ENCODE assay signal across 23 cellular contexts in genomic region chr10:6589287-6590094, GRCh38. TPM values are rescaled to one million over a fixed set of nuclear protein-coding genes. Genes with fewer than 3 reads are reported as not detected.
DNase-seq lines count a peak whose midpoint lies in the region; ATAC-seq and TF ChIP-seq lines count a peak whose summit lies in the region.
"Had no signal": no experiment of that assay in that cellular context is flagged by ENCODE, and none has a peak within 500 bp of the region (broad histone marks: within the 10 kb centered on the region; RNA-seq: fewer than 3 reads in every experiment).

No MANE protein-coding gene starts in this region.

- peak overlapping the region; percentile 83 for H3K27ac ChIP-seq in CD4-positive, CD25-positive, alpha-beta regulatory T cell (ENCODE audit: insufficient read depth, low read length, poor library complexity, severe bottlenecking)
- H3K27ac ChIP-seq in lower lobe of right lung, result no peak overlapping the region
- H3K27ac ChIP-seq: hepatocyte, HL-60, neutrophil, testis had no signal

- DNase-seq in activated CD4-positive, alpha-beta T cell treated with anti-CD3 and anti-CD28 coated beads for 36 hours, result no peak
- no peak for DNase-seq in activated CD4-positive, alpha-beta T cell treated with anti-CD3 and anti-CD28 coated beads for 4 hours
- no peak for DNase-seq in CD4-positive, CD25-positive, alpha-beta regulatory T cell
- no peak for DNase-seq in activated T-helper 1 cell treated with anti-CD3 and anti-CD28 coated beads, Interleukin-12 subunit alpha, Interleukin-12 subunit beta, Interleukin-2, Interleukin-4 antibody, amounts not matched to agents 30 ng/mL and 10 ng/mL and 1 ng/mL, durations not matched to agents 14 hours and 24 hours and 36 hours (ENCODE audit: low spot score)
- DNase-seq in lower lobe of right lung (no peak), NCI-H1436 (lab: John Stamatoyannopoulos, UW) (no peak), NCI-H1436 treated with DMSO at 0.1 percent for 48 hours (lab: John Stamatoyannopoulos, UW) (no peak)
- no peak for DNase-seq in stimulated activated naive B cell treated with anti-CD40 and anti-IgM and Interleukin-4, amounts not matched to agents 10 μg/mL and 1 μg/mL and 100 μg/mL, for 72 hours
- DNase-seq: activated CD4-positive, CD25-positive, alpha-beta regulatory T cell treated with anti-CD3 and anti-CD28 coated beads, Interleukin-2, amount 50 U/mL, for 72 hours; DMS153; GOT3; mesenchymal stem cell; NCI-H1417 treated with DMSO at 0.1 percent for 48 hours; NCI-H345; SHP77 treated with DMSO at 0.1 percent for 48 hours; stimulated activated CD4-positive, alpha-beta T cell treated with anti-CD3 and anti-CD28 coated beads, Interleukin-4, amount 100 ng/mL, for 24 hours; testis had no signal

- H3K9me3 Mint-ChIP-seq in activated CD4-positive, alpha-beta T cell treated with anti-CD3 and anti-CD28 coated beads for 36 hours (ENCODE audit: low read depth), result no peaks in the 10 kb centered on the region
- no peaks in the 10 kb centered on the region for H3K9me3 Mint-ChIP-seq in CD4-positive, CD25-positive, alpha-beta regulatory T cell
- H3K9me3 Mint-ChIP-seq in activated T-helper 1 cell treated with anti-CD3 and anti-CD28 coated beads, Interleukin-12 subunit alpha, Interleukin-12 subunit beta, Interleukin-2, Interleukin-4 antibody, amounts not matched to agents 30 ng/mL and 10 ng/mL and 1 ng/mL, durations not matched to agents 14 hours and 24 hours and 36 hours, result no peaks in the 10 kb centered on the region
- H3K9me3 Mint-ChIP-seq in stimulated activated naive B cell treated with anti-CD40 and anti-IgM and Interleukin-4, amounts not matched to agents 10 μg/mL and 1 μg/mL and 100 μg/mL, for 72 hours, result no peaks in the 10 kb centered on the region
- H3K9me3 Mint-ChIP-seq: stimulated activated memory B cell treated with anti-CD40 and anti-IgM and Interleukin-4, amounts not matched to agents 10 μg/mL and 1 μg/mL and 100 μg/mL, for 72 hours had no signal

- peaks cover 93% of the 10 kb centered on the region for H3K4me1 Mint-ChIP-seq in activated CD4-positive, alpha-beta T cell treated with anti-CD3 and anti-CD28 coated beads for 36 hours
- H3K4me1 Mint-ChIP-seq in CD4-positive, CD25-positive, alpha-beta regulatory T cell, result peaks cover 41 to 93% (median 71%) of the 10 kb centered on the region in 4 donors
- H3K4me1 Mint-ChIP-seq in activated T-helper 1 cell treated with anti-CD3 and anti-CD28 coated beads, Interleukin-12 subunit alpha, Interleukin-12 subunit beta, Interleukin-2, Interleukin-4 antibody, amounts not matched to agents 30 ng/mL and 10 ng/mL and 1 ng/mL, durations not matched to agents 14 hours and 24 hours and 36 hours (ENCODE audit: low read depth), result peaks cover 99% of the 10 kb centered on the region
- peaks cover 0 to 1% of the 10 kb centered on the region in 2 donors for H3K4me1 Mint-ChIP-seq in stimulated activated naive B cell treated with anti-CD40 and anti-IgM and Interleukin-4, amounts not matched to agents 10 μg/mL and 1 μg/mL and 100 μg/mL, for 72 hours
- H3K4me1 Mint-ChIP-seq: stimulated activated memory B cell treated with anti-CD40 and anti-IgM and Interleukin-4, amounts not matched to agents 10 μg/mL and 1 μg/mL and 100 μg/mL, for 72 hours had no signal

- H3K27me3 ChIP-seq in CD4-positive, CD25-positive, alpha-beta regulatory T cell (ENCODE audit: control insufficient read depth, insufficient read depth, low read length), result no peaks in the 10 kb centered on the region
- no peaks in the 10 kb centered on the region for H3K27me3 ChIP-seq in lower lobe of right lung (ENCODE audit: low read depth)
- H3K27me3 ChIP-seq: hepatocyte, neutrophil, testis had no signal

- POLR2A ChIA-PET in activated CD4-positive, alpha-beta T cell treated with anti-CD3 and anti-CD28 coated beads for 36 hours (lab: Charles Lee), result interaction anchor here (0.7 to 1.2 kb wide), 2 partner anchors 18 to 212 kb away, joined by 3 to 4 read pairs; no protein-coding TSS in a partner anchor

- H3K27me3 Mint-ChIP-seq in activated CD4-positive, alpha-beta T cell treated with anti-CD3 and anti-CD28 coated beads for 36 hours, result no peaks in the 10 kb centered on the region
- H3K27me3 Mint-ChIP-seq in CD4-positive, CD25-positive, alpha-beta regulatory T cell, result no peaks in the 10 kb centered on the region
- H3K27me3 Mint-ChIP-seq in activated T-helper 1 cell treated with anti-CD3 and anti-CD28 coated beads, Interleukin-12 subunit alpha, Interleukin-12 subunit beta, Interleukin-2, Interleukin-4 antibody, amounts not matched to agents 30 ng/mL and 10 ng/mL and 1 ng/mL, durations not matched to agents 14 hours and 24 hours and 36 hours (ENCODE audit: insufficient read depth), result no peaks in the 10 kb centered on the region
- H3K27me3 Mint-ChIP-seq in stimulated activated naive B cell treated with anti-CD40 and anti-IgM and Interleukin-4, amounts not matched to agents 10 μg/mL and 1 μg/mL and 100 μg/mL, for 72 hours, result no peaks in the 10 kb centered on the region

- peak overlapping the region; percentile 99 for H3K4me3 ChIP-seq in CD4-positive, CD25-positive, alpha-beta regulatory T cell (ENCODE audit: low read depth, low read length)
- H3K4me3 ChIP-seq in lower lobe of right lung, result no peak overlapping the region
- H3K4me3 ChIP-seq: hepatocyte, testis had no signal

- peaks cover 91% of the 10 kb centered on the region for H3K4me1 ChIP-seq in CD4-positive, CD25-positive, alpha-beta regulatory T cell (ENCODE audit: control insufficient read depth, insufficient read depth, low read length, poor library complexity, severe bottlenecking)
- peaks cover 4% of the 10 kb centered on the region for H3K4me1 ChIP-seq in lower lobe of right lung
- H3K4me1 ChIP-seq: testis had no signal

- CTCF ChIA-PET in activated CD4-positive, alpha-beta T cell treated with anti-CD3 and anti-CD28 coated beads for 36 hours (lab: Charles Lee), result interaction anchor here (1.0 to 1.7 kb wide), 3 partner anchors 9 to 179 kb away, joined by 3 to 4 read pairs (median 3); no protein-coding TSS in a partner anchor

- ATAC-seq in activated CD4-positive, alpha-beta T cell treated with anti-CD3 and anti-CD28 coated beads for 36 hours, result no peak
- ATAC-seq in CD4-positive, CD25-positive, alpha-beta regulatory T cell (ENCODE audit: low read depth in 2 of 2), result no peak
- ATAC-seq in lower lobe of right lung, result peak; percentile 57
- ATAC-seq in stimulated activated naive B cell treated with anti-CD40 and anti-IgM and Interleukin-4, amounts not matched to agents 10 μg/mL and 1 μg/mL and 100 μg/mL, for 72 hours (replicated peaks), result no peak
- ATAC-seq: Panc1; sciatic nerve; stimulated activated memory B cell treated with anti-CD40 and anti-IgM and Interleukin-4, amounts not matched to agents 10 μg/mL and 1 μg/mL and 100 μg/mL, for 72 hours had no signal

- no peaks in the 10 kb centered on the region for H3K9me3 ChIP-seq in CD4-positive, CD25-positive, alpha-beta regulatory T cell (ENCODE audit: control insufficient read depth in 2 of 2, low read length in 2 of 2)
- H3K9me3 ChIP-seq in lower lobe of right lung, result no peaks in the 10 kb centered on the region
- H3K9me3 ChIP-seq: neutrophil, testis had no signal

- H3K36me3 ChIP-seq in CD4-positive, CD25-positive, alpha-beta regulatory T cell (ENCODE audit: control insufficient read depth, insufficient read depth, low read length), result peaks cover 27% of the 10 kb centered on the region
- no peaks in the 10 kb centered on the region for H3K36me3 ChIP-seq in lower lobe of right lung
- H3K36me3 ChIP-seq: neutrophil had no signal

- no peak for TF ChIP-seq CTCF in lower lobe of right lung (IDR thresholded peaks at IDR 0.05)

- peaks cover 59% of the 10 kb centered on the region for H3K36me3 Mint-ChIP-seq in activated CD4-positive, alpha-beta T cell treated with anti-CD3 and anti-CD28 coated beads for 36 hours (ENCODE audit: low read depth)
- peaks cover 65% of the 10 kb centered on the region for H3K36me3 Mint-ChIP-seq in CD4-positive, CD25-positive, alpha-beta regulatory T cell
- peaks cover 64% of the 10 kb centered on the region for H3K36me3 Mint-ChIP-seq in activated T-helper 1 cell treated with anti-CD3 and anti-CD28 coated beads, Interleukin-12 subunit alpha, Interleukin-12 subunit beta, Interleukin-2, Interleukin-4 antibody, amounts not matched to agents 30 ng/mL and 10 ng/mL and 1 ng/mL, durations not matched to agents 14 hours and 24 hours and 36 hours (ENCODE audit: low read depth)
- peaks cover 0 to 9% of the 10 kb centered on the region in 2 donors for H3K36me3 Mint-ChIP-seq in stimulated activated naive B cell treated with anti-CD40 and anti-IgM and Interleukin-4, amounts not matched to agents 10 μg/mL and 1 μg/mL and 100 μg/mL, for 72 hours
- H3K36me3 Mint-ChIP-seq: stimulated activated memory B cell treated with anti-CD40 and anti-IgM and Interleukin-4, amounts not matched to agents 10 μg/mL and 1 μg/mL and 100 μg/mL, for 72 hours had no signal

- H3K27ac Mint-ChIP-seq in activated CD4-positive, alpha-beta T cell treated with anti-CD3 and anti-CD28 coated beads for 36 hours, result peak overlapping the region; percentile 37
- peak overlapping the region; percentile 92 to 99 (median 92) for H3K27ac Mint-ChIP-seq in CD4-positive, CD25-positive, alpha-beta regulatory T cell
- peak overlapping the region; percentile 40 for H3K27ac Mint-ChIP-seq in activated T-helper 1 cell treated with anti-CD3 and anti-CD28 coated beads, Interleukin-12 subunit alpha, Interleukin-12 subunit beta, Interleukin-2, Interleukin-4 antibody, amounts not matched to agents 30 ng/mL and 10 ng/mL and 1 ng/mL, durations not matched to agents 14 hours and 24 hours and 36 hours
- H3K27ac Mint-ChIP-seq in stimulated activated naive B cell treated with anti-CD40 and anti-IgM and Interleukin-4, amounts not matched to agents 10 μg/mL and 1 μg/mL and 100 μg/mL, for 72 hours, result no peak overlapping the region
- H3K27ac Mint-ChIP-seq: stimulated activated memory B cell treated with anti-CD40 and anti-IgM and Interleukin-4, amounts not matched to agents 10 μg/mL and 1 μg/mL and 100 μg/mL, for 72 hours had no signal

- H3K4me3 Mint-ChIP-seq in activated CD4-positive, alpha-beta T cell treated with anti-CD3 and anti-CD28 coated beads for 36 hours, result no peak overlapping the region
- H3K4me3 Mint-ChIP-seq in CD4-positive, CD25-positive, alpha-beta regulatory T cell, result peak overlapping the region in 3 of 4 donors; percentile 43 to 85 (median 73)
- peak overlapping the region; percentile 58 for H3K4me3 Mint-ChIP-seq in activated T-helper 1 cell treated with anti-CD3 and anti-CD28 coated beads, Interleukin-12 subunit alpha, Interleukin-12 subunit beta, Interleukin-2, Interleukin-4 antibody, amounts not matched to agents 30 ng/mL and 10 ng/mL and 1 ng/mL, durations not matched to agents 14 hours and 24 hours and 36 hours
- H3K4me3 Mint-ChIP-seq in stimulated activated naive B cell treated with anti-CD40 and anti-IgM and Interleukin-4, amounts not matched to agents 10 μg/mL and 1 μg/mL and 100 μg/mL, for 72 hours, result no peak overlapping the region
- H3K4me3 Mint-ChIP-seq: stimulated activated memory B cell treated with anti-CD40 and anti-IgM and Interleukin-4, amounts not matched to agents 10 μg/mL and 1 μg/mL and 100 μg/mL, for 72 hours had no signal

- intact Hi-C loops in activated CD4-positive, alpha-beta T cell treated with anti-CD3 and anti-CD28 coated beads for 36 hours (cut with DNase I, micrococcal nuclease), result loop anchor here (5.0 to 10.0 kb wide), 5 partner anchors 315 to 775 kb away; partner anchors contain the start of gene GDI2 (in 1 of the 2)
- intact Hi-C loops in activated T-helper 1 cell treated with anti-CD3 and anti-CD28 coated beads, Interleukin-12 subunit alpha, Interleukin-12 subunit beta, Interleukin-2, Interleukin-4 antibody, amounts not matched to agents 30 ng/mL and 10 ng/mL and 1 ng/mL, durations not matched to agents 14 hours and 24 hours and 36 hours (cut with micrococcal nuclease), result loop anchor here (5.0 kb wide), 2 partner anchors 317 to 387 kb away; partner anchors contain the start of gene PFKFB3
- intact Hi-C loops in lower lobe of right lung (cut with DNase I), result no loop called here

RNA-seq across cellular contexts. Expression of gene PRKCQ, which starts 9.4 kb away (rescaled TPM):
- total RNA-seq in activated CD4-positive, alpha-beta T cell treated with anti-CD3 and anti-CD28 coated beads for 36 hours, result 10 to 100 TPM; 32.9 to 39.0 TPM
- 87.3 TPM for total RNA-seq in CD4-positive, CD25-positive, alpha-beta regulatory T cell
- polyA plus RNA-seq in CD4-positive, CD25-positive, alpha-beta regulatory T cell, result 10 to 100 TPM; 62.4 to 70.3 (median 66.8) TPM
- total RNA-seq in activated T-helper 1 cell treated with anti-CD3 and anti-CD28 coated beads, Interleukin-12 subunit alpha, Interleukin-12 subunit beta, Interleukin-2, Interleukin-4 antibody, amounts not matched to agents 30 ng/mL and 10 ng/mL and 1 ng/mL, durations not matched to agents 14 hours and 24 hours and 36 hours, result 45.9 and 50.4 TPM in 2 replicates
- total RNA-seq in lower lobe of right lung, result 8.1 TPM

Comparison
In these comparisons a context has a peak if more than half of its experiments do, and no peak if none do; other contexts are left out.
1. ATAC-seq: peak in lower lobe of right lung (2 of 2); none in activated CD4-positive, alpha-beta T cell treated with anti-CD3 and anti-CD28 coated beads for 36 hours (single experiment), CD4-positive, CD25-positive, alpha-beta regulatory T cell (0 of 2) and stimulated activated naive B cell treated with anti-CD40 and anti-IgM and Interleukin-4, amounts not matched to agents 10 μg/mL and 1 μg/mL and 100 μg/mL, for 72 hours (0 of 2).
2. H3K4me3 Mint-ChIP-seq: peak in CD4-positive, CD25-positive, alpha-beta regulatory T cell (3 of 4) and activated T-helper 1 cell treated with anti-CD3 and anti-CD28 coated beads, Interleukin-12 subunit alpha, Interleukin-12 subunit beta, Interleukin-2, Interleukin-4 antibody, amounts not matched to agents 30 ng/mL and 10 ng/mL and 1 ng/mL, durations not matched to agents 14 hours and 24 hours and 36 hours (single experiment); none in activated CD4-positive, alpha-beta T cell treated with anti-CD3 and anti-CD28 coated beads for 36 hours (single experiment) and stimulated activated naive B cell treated with anti-CD40 and anti-IgM and Interleukin-4, amounts not matched to agents 10 μg/mL and 1 μg/mL and 100 μg/mL, for 72 hours (0 of 2).